In the genomic region with DNA sequence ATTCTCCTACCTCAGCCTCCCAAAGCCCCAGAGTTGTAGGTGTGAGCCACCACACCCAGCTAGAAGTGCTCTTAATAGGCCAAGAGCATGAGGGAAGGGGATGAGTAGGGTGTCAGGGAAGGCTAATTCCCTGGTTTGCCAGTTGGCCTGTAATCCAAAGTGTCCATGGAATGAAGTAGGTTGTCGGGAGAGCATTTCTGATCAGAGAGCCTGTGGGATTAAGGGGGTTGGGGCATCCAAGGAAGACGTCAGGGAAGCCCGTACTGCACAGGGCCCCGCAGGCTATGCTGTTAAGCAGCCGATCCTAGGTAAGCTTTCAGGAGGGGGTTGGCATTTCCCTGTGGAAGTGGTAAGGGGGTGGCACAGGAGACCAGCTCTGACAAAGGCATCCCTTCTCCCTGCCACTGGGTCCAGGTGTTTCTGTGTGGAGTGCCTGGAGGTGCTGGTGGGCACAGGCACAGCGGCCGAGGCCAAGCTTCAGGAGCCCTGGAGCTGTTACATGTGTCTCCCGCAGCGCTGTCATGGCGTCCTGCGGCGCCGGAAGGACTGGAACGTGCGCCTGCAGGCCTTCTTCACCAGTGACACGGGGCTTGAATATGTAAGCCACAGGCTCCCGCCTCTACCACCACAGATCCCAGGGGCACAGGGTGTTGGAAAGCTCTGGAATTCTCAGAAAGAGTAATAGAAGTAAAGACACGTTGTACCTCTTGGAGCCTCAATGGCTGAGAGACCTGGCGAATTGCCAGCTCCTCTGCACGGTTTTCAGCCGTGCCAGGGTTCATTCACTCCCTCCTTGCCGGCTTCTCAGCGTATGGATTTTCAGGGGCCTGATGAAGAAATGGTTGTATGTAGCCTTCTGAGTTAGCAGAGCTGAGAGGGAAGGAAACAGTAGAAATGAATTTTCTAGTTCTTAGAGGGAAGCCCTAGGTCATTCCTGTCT, we compare ENCODE assay signal across 17 cellular contexts.
"Had no signal": no experiment of that assay in that cellular context is flagged by ENCODE, and none has a peak within 500 bp of the region (broad histone marks: within the 10 kb centered on the region; RNA-seq: fewer than 3 reads in every experiment).

No MANE protein-coding gene starts in this region.

- H2AFZ ChIP-seq: neural progenitor cell had no signal

- DNase-seq: activated CD4-positive, alpha-beta T cell treated with anti-CD3 and anti-CD28 coated beads for 4 hours; activated CD8-positive, alpha-beta memory T cell treated with anti-CD3 and anti-CD28 coated beads, Interleukin-2, amount 50 U/mL, for 4 hours; activated CD8-positive, alpha-beta T cell treated with anti-CD3 and anti-CD28 coated beads for 36 hours; activated naive CD4-positive, alpha-beta T cell treated with Interleukin-2 at 50 U/mL for 16 hours; colonic mucosa; effector CD4-positive, alpha-beta T cell; left ventricle myocardium superior; mesenchymal stem cell; pancreas; stimulated activated CD4-positive, alpha-beta T cell treated with anti-CD3 and anti-CD28 coated beads, Interleukin-4, amount 100 ng/mL, for 4 hours; T1000 had no signal

- H3K27ac ChIP-seq: colonic mucosa, gastroesophageal sphincter, neural progenitor cell, pancreas, skin epidermis, tibial nerve, VCaP had no signal

- H3K4me1 Mint-ChIP-seq: neural progenitor cell had no signal

- FAIRE-seq: keratinocyte, pancreas had no signal

- H3K4me1 ChIP-seq: colonic mucosa, gastroesophageal sphincter, neural progenitor cell, pancreas had no signal

- H3K4me2 ChIP-seq: neural progenitor cell had no signal

- ATAC-seq: activated CD8-positive, alpha-beta T cell treated with anti-CD3 and anti-CD28 coated beads for 36 hours; gastroesophageal sphincter; left ventricle myocardium superior; pancreas had no signal

- H3K27me3 Mint-ChIP-seq: activated CD8-positive, alpha-beta T cell treated with anti-CD3 and anti-CD28 coated beads for 36 hours had no signal

- H3K4me3 ChIP-seq: colonic mucosa, gastroesophageal sphincter, neural progenitor cell, pancreas, skin epidermis, tibial nerve had no signal

- H3K9me3 Mint-ChIP-seq: activated CD8-positive, alpha-beta T cell treated with anti-CD3 and anti-CD28 coated beads for 36 hours; neural progenitor cell had no signal

- H3K36me3 ChIP-seq: colonic mucosa had no signal

- H3K9me3 ChIP-seq: colonic mucosa, gastroesophageal sphincter, pancreas, tibial nerve had no signal

- H3K9ac ChIP-seq: neural progenitor cell had no signal

- H3K4me3 Mint-ChIP-seq: activated CD8-positive, alpha-beta T cell treated with anti-CD3 and anti-CD28 coated beads for 36 hours; neural progenitor cell had no signal

- H3K27ac Mint-ChIP-seq: activated CD8-positive, alpha-beta T cell treated with anti-CD3 and anti-CD28 coated beads for 36 hours; neural progenitor cell had no signal

- H3K27me3 ChIP-seq: colonic mucosa, gastroesophageal sphincter, neural progenitor cell, pancreas, tibial nerve had no signal
